Comparison of ENCODE assay signal across 1 cellular context in genomic region chr3:122383915-122384697, GRCh38.
TF ChIP-seq lines count a peak whose summit lies in the region.

A gene with protein sequence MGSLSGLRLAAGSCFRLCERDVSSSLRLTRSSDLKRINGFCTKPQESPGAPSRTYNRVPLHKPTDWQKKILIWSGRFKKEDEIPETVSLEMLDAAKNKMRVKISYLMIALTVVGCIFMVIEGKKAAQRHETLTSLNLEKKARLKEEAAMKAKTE (plus strand): TSS chr3:122384182. CDS start chr3:122384266, 84 bp downstream.

TF ChIP-seq in HepG2, 621 proteins besides CTCF, POLR2A, EP300 and RAD21 (continued from another document and continues in another):
- TF ChIP-seq, protein P1, sequence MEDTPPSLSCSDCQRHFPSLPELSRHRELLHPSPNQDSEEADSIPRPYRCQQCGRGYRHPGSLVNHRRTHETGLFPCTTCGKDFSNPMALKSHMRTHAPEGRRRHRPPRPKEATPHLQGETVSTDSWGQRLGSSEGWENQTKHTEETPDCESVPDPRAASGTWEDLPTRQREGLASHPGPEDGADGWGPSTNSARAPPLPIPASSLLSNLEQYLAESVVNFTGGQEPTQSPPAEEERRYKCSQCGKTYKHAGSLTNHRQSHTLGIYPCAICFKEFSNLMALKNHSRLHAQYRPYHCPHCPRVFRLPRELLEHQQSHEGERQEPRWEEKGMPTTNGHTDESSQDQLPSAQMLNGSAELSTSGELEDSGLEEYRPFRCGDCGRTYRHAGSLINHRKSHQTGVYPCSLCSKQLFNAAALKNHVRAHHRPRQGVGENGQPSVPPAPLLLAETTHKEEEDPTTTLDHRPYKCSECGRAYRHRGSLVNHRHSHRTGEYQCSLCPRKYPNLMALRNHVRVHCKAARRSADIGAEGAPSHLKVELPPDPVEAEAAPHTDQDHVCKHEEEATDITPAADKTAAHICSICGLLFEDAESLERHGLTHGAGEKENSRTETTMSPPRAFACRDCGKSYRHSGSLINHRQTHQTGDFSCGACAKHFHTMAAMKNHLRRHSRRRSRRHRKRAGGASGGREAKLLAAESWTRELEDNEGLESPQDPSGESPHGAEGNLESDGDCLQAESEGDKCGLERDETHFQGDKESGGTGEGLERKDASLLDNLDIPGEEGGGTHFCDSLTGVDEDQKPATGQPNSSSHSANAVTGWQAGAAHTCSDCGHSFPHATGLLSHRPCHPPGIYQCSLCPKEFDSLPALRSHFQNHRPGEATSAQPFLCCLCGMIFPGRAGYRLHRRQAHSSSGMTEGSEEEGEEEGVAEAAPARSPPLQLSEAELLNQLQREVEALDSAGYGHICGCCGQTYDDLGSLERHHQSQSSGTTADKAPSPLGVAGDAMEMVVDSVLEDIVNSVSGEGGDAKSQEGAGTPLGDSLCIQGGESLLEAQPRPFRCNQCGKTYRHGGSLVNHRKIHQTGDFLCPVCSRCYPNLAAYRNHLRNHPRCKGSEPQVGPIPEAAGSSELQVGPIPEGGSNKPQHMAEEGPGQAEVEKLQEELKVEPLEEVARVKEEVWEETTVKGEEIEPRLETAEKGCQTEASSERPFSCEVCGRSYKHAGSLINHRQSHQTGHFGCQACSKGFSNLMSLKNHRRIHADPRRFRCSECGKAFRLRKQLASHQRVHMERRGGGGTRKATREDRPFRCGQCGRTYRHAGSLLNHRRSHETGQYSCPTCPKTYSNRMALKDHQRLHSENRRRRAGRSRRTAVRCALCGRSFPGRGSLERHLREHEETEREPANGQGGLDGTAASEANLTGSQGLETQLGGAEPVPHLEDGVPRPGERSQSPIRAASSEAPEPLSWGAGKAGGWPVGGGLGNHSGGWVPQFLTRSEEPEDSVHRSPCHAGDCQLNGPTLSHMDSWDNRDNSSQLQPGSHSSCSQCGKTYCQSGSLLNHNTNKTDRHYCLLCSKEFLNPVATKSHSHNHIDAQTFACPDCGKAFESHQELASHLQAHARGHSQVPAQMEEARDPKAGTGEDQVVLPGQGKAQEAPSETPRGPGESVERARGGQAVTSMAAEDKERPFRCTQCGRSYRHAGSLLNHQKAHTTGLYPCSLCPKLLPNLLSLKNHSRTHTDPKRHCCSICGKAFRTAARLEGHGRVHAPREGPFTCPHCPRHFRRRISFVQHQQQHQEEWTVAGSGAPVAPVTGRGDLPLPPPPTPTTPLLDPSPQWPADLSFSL (CRISPR knock-in tag; IDR thresholded peaks at IDR 0.05): peak; percentile 38; the same call in 1 of the 2 replicates
- TF ChIP-seq ISX (CRISPR knock-in tag; conservative IDR thresholded peaks at IDR 0.05) (peak; percentile 84), ZNF343 (CRISPR knock-in tag; IDR thresholded peaks at IDR 0.05) (0 out of 2 replicates have a peak, but pooled peaks have one; percentile 62), ZFP37 (CRISPR knock-in tag; IDR thresholded peaks at IDR 0.05; ENCODE audit: borderline replicate concordance) (no peak), GATAD1 (CRISPR knock-in tag; IDR thresholded peaks at IDR 0.05) (peak; percentile 88), HNRNPLL (IDR thresholded peaks at IDR 0.05; ENCODE audit: low read depth, low read length, poor library complexity, severe bottlenecking) (peak; percentile 93), JUN (CRISPR knock-in tag; IDR thresholded peaks at IDR 0.05) (no peak; the same call in 1 of the 2 replicates), GTF3A (CRISPR knock-in tag; conservative IDR thresholded peaks at IDR 0.05) (0 out of 2 replicates have a peak, but pooled peaks have one; percentile 49), ZSCAN29 (CRISPR knock-in tag; conservative IDR thresholded peaks at IDR 0.05) (peak; percentile 83; the same call in 1 of the 2 replicates), NRL (CRISPR knock-in tag; IDR thresholded peaks at IDR 0.05; ENCODE audit: borderline replicate concordance) (no peak; the same call in 1 of the 2 replicates), CBFB (CRISPR knock-in tag; IDR thresholded peaks at IDR 0.05) (peak; percentile 84; the same call in 1 of the 2 replicates), ZFAT (CRISPR knock-in tag; conservative IDR thresholded peaks at IDR 0.05) (no peak), TRAFD1 (CRISPR knock-in tag; IDR thresholded peaks at IDR 0.05; ENCODE audit: borderline replicate concordance) (no peak), PHB2 (IDR thresholded peaks at IDR 0.05; ENCODE audit: partially characterized antibody) (no peak), ZFP90 (CRISPR knock-in tag; IDR thresholded peaks at IDR 0.05; ENCODE audit: borderline replicate concordance) (peak; percentile 67; the same call in 1 of the 2 replicates), ZXDC (CRISPR knock-in tag; IDR thresholded peaks at IDR 0.05) (0 out of 2 replicates have a peak, but pooled peaks have one; percentile 17), NFE2L1 (CRISPR knock-in tag; IDR thresholded peaks at IDR 0.05; ENCODE audit: borderline replicate concordance) (no peak), NFAT5 (CRISPR knock-in tag; IDR thresholded peaks at IDR 0.05) (peak; percentile 33; the same call in 1 of the 2 replicates), ZNF766 (CRISPR knock-in tag; IDR thresholded peaks at IDR 0.05; ENCODE audit: borderline replicate concordance) (peak; percentile 67; the same call in 1 of the 2 replicates), ZNF879 (CRISPR knock-in tag; IDR thresholded peaks at IDR 0.05) (0 out of 2 replicates have a peak, but pooled peaks have one; percentile 3), KLF9 (CRISPR knock-in tag; IDR thresholded peaks at IDR 0.05; ENCODE audit: low read depth) (peak; percentile 80), ZNF850 (CRISPR knock-in tag; conservative IDR thresholded peaks at IDR 0.05) (no peak), ZNF737 (CRISPR knock-in tag; IDR thresholded peaks at IDR 0.05; ENCODE audit: borderline replicate concordance) (0 out of 2 replicates have a peak, but pooled peaks have one; percentile 5), ZNF792 (CRISPR knock-in tag; IDR thresholded peaks at IDR 0.05) (peak; percentile 92)
- TF ChIP-seq, protein P2, sequence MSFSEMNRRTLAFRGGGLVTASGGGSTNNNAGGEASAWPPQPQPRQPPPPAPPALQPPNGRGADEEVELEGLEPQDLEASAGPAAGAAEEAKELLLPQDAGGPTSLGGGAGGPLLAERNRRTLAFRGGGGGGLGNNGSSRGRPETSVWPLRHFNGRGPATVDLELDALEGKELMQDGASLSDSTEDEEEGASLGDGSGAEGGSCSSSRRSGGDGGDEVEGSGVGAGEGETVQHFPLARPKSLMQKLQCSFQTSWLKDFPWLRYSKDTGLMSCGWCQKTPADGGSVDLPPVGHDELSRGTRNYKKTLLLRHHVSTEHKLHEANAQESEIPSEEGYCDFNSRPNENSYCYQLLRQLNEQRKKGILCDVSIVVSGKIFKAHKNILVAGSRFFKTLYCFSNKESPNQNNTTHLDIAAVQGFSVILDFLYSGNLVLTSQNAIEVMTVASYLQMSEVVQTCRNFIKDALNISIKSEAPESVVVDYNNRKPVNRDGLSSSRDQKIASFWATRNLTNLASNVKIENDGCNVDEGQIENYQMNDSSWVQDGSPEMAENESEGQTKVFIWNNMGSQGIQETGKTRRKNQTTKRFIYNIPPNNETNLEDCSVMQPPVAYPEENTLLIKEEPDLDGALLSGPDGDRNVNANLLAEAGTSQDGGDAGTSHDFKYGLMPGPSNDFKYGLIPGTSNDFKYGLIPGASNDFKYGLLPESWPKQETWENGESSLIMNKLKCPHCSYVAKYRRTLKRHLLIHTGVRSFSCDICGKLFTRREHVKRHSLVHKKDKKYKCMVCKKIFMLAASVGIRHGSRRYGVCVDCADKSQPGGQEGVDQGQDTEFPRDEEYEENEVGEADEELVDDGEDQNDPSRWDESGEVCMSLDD (CRISPR knock-in tag; IDR thresholded peaks at IDR 0.05; ENCODE audit: borderline replicate concordance): no peak
